ENCODE assay signal across 8 cellular contexts in genomic region chr15:64443747-64444621, GRCh38. TPM values are rescaled to one million over a fixed set of nuclear protein-coding genes. Genes with fewer than 3 reads are reported as not detected.
DNase-seq lines count a peak whose midpoint lies in the region; ATAC-seq, FAIRE-seq and TF ChIP-seq lines count a peak whose summit lies in the region.

No MANE protein-coding gene starts in this region.

- H3K27ac Mint-ChIP-seq in naive thymus-derived CD4-positive, alpha-beta T cell, result peak overlapping the region; percentile 24 to 90 (median 82)

- no peaks in the 10 kb centered on the region for H3K9me3 ChIP-seq in GM12878 (replicated peaks; ENCODE audit: control insufficient read depth, insufficient read depth, low read length)
- no peaks in the 10 kb centered on the region for H3K9me3 ChIP-seq in naive thymus-derived CD4-positive, alpha-beta T cell (ENCODE audit: control insufficient read depth in 2 of 3, low read length in 3 of 3)

- FAIRE-seq in GM18507 (lab: Jason Lieb, UNC) (peak; percentile 82), GM12878 (lab: Jason Lieb, UNC) (peak; percentile 88)

- H3K27ac ChIP-seq in GM12878 (ENCODE audit: control insufficient read depth, insufficient read depth), result peak overlapping the region; percentile 81
- H3K27ac ChIP-seq in naive thymus-derived CD4-positive, alpha-beta T cell (ENCODE audit: low read depth, low read length), result peak overlapping the region; percentile 37

- SMC1A ChIA-PET in GM12878 (lab: Charles Lee; ENCODE audit: uncharacterized antibody, unreplicated experiment), result interaction anchor here (0.8 to 3.1 kb wide), 16 partner anchors 12 to 254 kb away, joined by 3 to 24 read pairs (median 4); partner anchors contain the start of gene ZNF609

- H3K36me3 ChIP-seq in GM12878 (ENCODE audit: control insufficient read depth in 2 of 2, insufficient read depth in 2 of 2, low read length in 1 of 2), result peaks cover 0 to 5% of the 10 kb centered on the region in 2 experiments; a peak in 2 of 4 replicates
- no peaks in the 10 kb centered on the region for H3K36me3 ChIP-seq in naive thymus-derived CD4-positive, alpha-beta T cell (ENCODE audit: control insufficient read depth in 2 of 3, insufficient read depth in 3 of 3, low read length in 3 of 3)

- no peaks in the 10 kb centered on the region for H4K20me1 ChIP-seq in GM12878 (ENCODE audit: control insufficient read depth, insufficient read depth)

- no TSS peak for BruUV-seq in GM12878 (replicated peaks; lab: Mats Ljungman, UMichigan)

- H3K4me2 ChIP-seq in GM12878 (ENCODE audit: control insufficient read depth, insufficient read depth), result peak overlapping the region; percentile 61

- no peaks in the 10 kb centered on the region for H3K27me3 Mint-ChIP-seq in naive thymus-derived CD4-positive, alpha-beta T cell

- in situ Hi-C loops in GM12878 (cut with MboI), result no loop called here

- H2AFZ ChIP-seq in GM12878 (ENCODE audit: control insufficient read depth, low read depth, low read length), result no peak overlapping the region

- POLR2A ChIA-PET in GM12878 (lab: Charles Lee), result interaction anchor here (0.6 to 2.3 kb wide), 7 partner anchors 13 to 372 kb away, joined by 3 to 9 read pairs (median 4); no protein-coding TSS in a partner anchor
- POLR2A ChIA-PET in naive thymus-derived CD4-positive, alpha-beta T cell (lab: Charles Lee), result interaction anchor here (0.8 to 1.2 kb wide), 4 partner anchors 12 to 63 kb away, joined by 3 to 5 read pairs (median 4); no protein-coding TSS in a partner anchor

- H3K9ac ChIP-seq in GM12878 (ENCODE audit: control insufficient read depth, insufficient read depth, low read length), result peak overlapping the region; percentile 13

- TF ChIP-seq CTCF in GM12878 (IDR thresholded peaks at IDR 0.05 in 2 of 3, conservative IDR thresholded peaks at IDR 0.05 in 1 of 3; ENCODE audit: control insufficient read depth in 2 of 3, extremely low read depth in 1 of 3, insufficient read depth in 1 of 3, low read depth in 3 of 3, low read length in 3 of 3), result no peak

- no peaks in the 10 kb centered on the region for H3K27me3 ChIP-seq in GM12878 (replicated peaks in 1 of 2; ENCODE audit: control insufficient read depth in 2 of 2, insufficient read depth in 2 of 2, low read length in 1 of 2)
- no peaks in the 10 kb centered on the region for H3K27me3 ChIP-seq in naive thymus-derived CD4-positive, alpha-beta T cell (ENCODE audit: control insufficient read depth in 2 of 2, insufficient read depth in 2 of 2, low read length in 2 of 2)

- peak overlapping the region; percentile 34; the same call in 1 of the 2 replicates for H3K4me3 ChIP-seq in GM12878
- no peak overlapping the region for H3K4me3 ChIP-seq in naive thymus-derived CD4-positive, alpha-beta T cell (ENCODE audit: low read length)

- peaks cover 38% of the 10 kb centered on the region for H3K4me1 ChIP-seq in GM12878 (ENCODE audit: control insufficient read depth, insufficient read depth, low read length)
- H3K4me1 ChIP-seq in naive thymus-derived CD4-positive, alpha-beta T cell (ENCODE audit: control insufficient read depth in 2 of 2, insufficient read depth in 2 of 2, low read length in 2 of 2), result peaks cover 17 to 36% of the 10 kb centered on the region in 2 donors

- WGBS in GM12878 (ENCODE audit: insufficient coverage, insufficient replicate concordance, low lambda C conversion rate, missing lambda C conversion rate), result 37% methylated on average over 3 of the region's 3 CpGs

- no peak for TF ChIP-seq POLR2A in GM12878 (IDR thresholded peaks at IDR 0.05; ENCODE audit: low read depth, low read length)

- 0 out of 2 replicates have a peak, but pooled peaks have one; percentile 20 for TF ChIP-seq RAD21 in GM12878 (IDR thresholded peaks at IDR 0.05; ENCODE audit: insufficient read depth, low read depth, low read length)

- ATAC-seq in HG03521 (IDR thresholded peaks at IDR 0.05; ENCODE audit: unreplicated experiment) (peak; percentile 60), GM12878 (peak; percentile 78)
- ATAC-seq in naive thymus-derived CD4-positive, alpha-beta T cell, result no peak

- TF ChIP-seq EP300 in GM12878 (IDR thresholded peaks at IDR 0.05; ENCODE audit: borderline replicate concordance in 1 of 2, control insufficient read depth in 1 of 2, low read depth in 2 of 2, low read length in 2 of 2), result peak in 1 of 2 experiments; percentile 56; a peak in 1 of 4 replicates

- DNase-seq in 8988T, result peak; percentile 13
- peak; percentile 54 for DNase-seq in GM18507 (ENCODE audit: extremely low spot score, insufficient read length, low read depth)
- no peak for DNase-seq in GM12878 (ENCODE audit: low read depth, low spot score)
- DNase-seq in naive thymus-derived CD4-positive, alpha-beta T cell, result peak in 1 of 9 donors; percentile 32
- DNase-seq in OCI-M1 (lab: John Stamatoyannopoulos, UW), result no peak
- no peak for DNase-seq in GOT3 (lab: John Stamatoyannopoulos, UW)
- DNase-seq in NCI-H2107 treated with DMSO at 0.1 percent for 48 hours (lab: John Stamatoyannopoulos, UW; ENCODE audit: unreplicated experiment), result no peak

- RAD21 ChIA-PET in GM12878 (lab: Charles Lee; ENCODE audit: unreplicated experiment), result interaction anchor here (0.7 to 3.0 kb wide), 12 partner anchors 13 to 274 kb away, joined by 3 to 16 read pairs (median 4); partner anchors contain the start of gene ZNF609

- H3K4me3 Mint-ChIP-seq in naive thymus-derived CD4-positive, alpha-beta T cell, result peak overlapping the region in 9 of 10 donors; percentile 1 to 77 (median 59)

- CTCF ChIA-PET in GM12878 (lab: Yijun Ruan, JAX), result interaction anchor here (0.7 to 1.7 kb wide), 8 partner anchors 11 to 237 kb away, joined by 3 to 5 read pairs (median 4); partner anchors contain the start of gene ZNF609
- CTCF ChIA-PET in naive thymus-derived CD4-positive, alpha-beta T cell (lab: Charles Lee), result interaction anchor here (0.6 to 0.8 kb wide), 2 partner anchors 9 to 238 kb away, joined by 3 to 4 read pairs; no protein-coding TSS in a partner anchor

- peaks cover 28 to 79% (median 66%) of the 10 kb centered on the region in 7 donors for H3K4me1 Mint-ChIP-seq in naive thymus-derived CD4-positive, alpha-beta T cell

- intact Hi-C loops in GM12878 (cut with micrococcal nuclease; ENCODE audit: unreplicated experiment), result no loop called here
- intact Hi-C loops in naive thymus-derived CD4-positive, alpha-beta T cell (cut with micrococcal nuclease), result loop anchor here (1.0 to 2.0 kb wide), 3 partner anchors 12 to 15 kb away; no protein-coding TSS in a partner anchor

- no peaks in the 10 kb centered on the region for H3K9me3 Mint-ChIP-seq in naive thymus-derived CD4-positive, alpha-beta T cell

- H3K79me2 ChIP-seq in GM12878 (ENCODE audit: control insufficient read depth, insufficient read depth, low read length), result peaks cover 3% of the 10 kb centered on the region; the same call in 1 of the 2 replicates

- H3K36me3 Mint-ChIP-seq in naive thymus-derived CD4-positive, alpha-beta T cell, result peaks cover 6 to 33% (median 18%) of the 10 kb centered on the region in 5 donors

TF ChIP-seq in GM12878, 131 proteins besides CTCF, POLR2A, EP300 and RAD21 (continues in another document):
- TF ChIP-seq PML (IDR thresholded peaks at IDR 0.05; ENCODE audit: low read length) (0 out of 2 replicates have a peak, but pooled peaks have one; percentile 32), NR2C1 (IDR thresholded peaks at IDR 0.05) (no peak), HCFC1 (IDR thresholded peaks at IDR 0.05; ENCODE audit: low read length) (no peak), LARP7 (IDR thresholded peaks at IDR 0.05) (no peak), MXI1 (IDR thresholded peaks at IDR 0.05; ENCODE audit: low read depth, low read length) (no peak), RELA (IDR thresholded peaks at IDR 0.05; ENCODE audit: borderline replicate concordance, partially characterized antibody) (no peak)

RNA-seq across cellular contexts. Expression of gene ZNF609, which starts 16.4 kb away (rescaled TPM):
- 96.4 and 97.4 TPM in 2 replicates for total RNA-seq in GM12878 (2013; cell fraction: nucleolus; rRNA removed)
- total RNA-seq in GM12878 (2014; rRNA removed), result 13.4 and 14.1 TPM in 2 replicates
- total RNA-seq in GM12878 (2014; rRNA removed; fragmentation: Illumina TruSeq; extraction: Trizol), result 15.5 and 16.2 TPM in 2 replicates
- 34.1 and 35.3 TPM in 2 replicates for total RNA-seq in GM12878 (2021)
- 9.4 TPM for polyA plus RNA-seq in GM12878 (2011; ENCODE audit: low read depth)
- 19.0 and 30.8 TPM in 2 replicates for polyA plus RNA-seq in GM12878 (2011; rRNA removed)
- polyA plus RNA-seq in GM12878 (2011; cell fraction: cytosol; rRNA removed), result 13.4 and 18.3 TPM in 2 replicates
- polyA plus RNA-seq in GM12878 (2011; cell fraction: nucleus; rRNA removed), result 23.9 and 29.3 TPM in 2 replicates
- 13.6 and 15.9 TPM in 2 replicates for polyA plus RNA-seq in GM12878 (2012)
- 20.5 and 22.6 TPM in 2 replicates for polyA plus RNA-seq in GM12878 (2014; fragmentation: Illumina TruSeq; extraction: Trizol)
- polyA plus RNA-seq in GM12878 (2014; fragmentation: Nextera tagmentation; extraction: Ambion mirVana), result 1 to 10 TPM; 5.1 to 7.4 TPM
- 13.1 and 15.4 TPM in 2 replicates for polyA plus RNA-seq in GM12878 (2014; rRNA removed)
- 1 to 10 TPM; 7.0 to 7.7 TPM for polyA plus RNA-seq in GM12878 (2016; fragmentation: Nextera tagmentation; extraction: Ambion mirVana)
- 32.6 and 115 TPM in 2 replicates for polyA minus RNA-seq in GM12878 (2011; rRNA and poly(A)+ RNA removed)
- polyA minus RNA-seq in GM12878 (2011; cell fraction: cytosol; rRNA and poly(A)+ RNA removed), result 12.2 and 13.2 TPM in 2 replicates
- 18.5 and 29.1 TPM in 2 replicates for polyA minus RNA-seq in GM12878 (2011; cell fraction: nucleus; rRNA and poly(A)+ RNA removed)
- 10 to 100 TPM; 55.0 to 89.1 (median 78.3) TPM for total RNA-seq in naive thymus-derived CD4-positive, alpha-beta T cell
- polyA plus RNA-seq in naive thymus-derived CD4-positive, alpha-beta T cell, result 10 to 100 TPM; 10.1 to 11.7 TPM

RNA-seq across cellular contexts. Expression of gene TRIP4, which starts 56.3 kb away (rescaled TPM):
- total RNA-seq in GM12878 (2013; cell fraction: nucleolus; rRNA removed), result 18.7 and 22.6 TPM in 2 replicates
- 5.9 and 6.4 TPM in 2 replicates for total RNA-seq in GM12878 (2014; rRNA removed)
- 11.8 and 12.4 TPM in 2 replicates for total RNA-seq in GM12878 (2014; rRNA removed; fragmentation: Illumina TruSeq; extraction: Trizol)
- 17.0 and 19.1 TPM in 2 replicates for total RNA-seq in GM12878 (2021)
- polyA plus RNA-seq in GM12878 (2011; ENCODE audit: low read depth), result 14.1 TPM
- 20.0 and 28.2 TPM in 2 replicates for polyA plus RNA-seq in GM12878 (2011; rRNA removed)
- 10.3 and 10.9 TPM in 2 replicates for polyA plus RNA-seq in GM12878 (2011; cell fraction: cytosol; rRNA removed)
- polyA plus RNA-seq in GM12878 (2011; cell fraction: nucleus; rRNA removed), result 11.2 and 12.7 TPM in 2 replicates
- 15.0 and 18.2 TPM in 2 replicates for polyA plus RNA-seq in GM12878 (2012)
- 22.7 and 26.0 TPM in 2 replicates for polyA plus RNA-seq in GM12878 (2014; fragmentation: Illumina TruSeq; extraction: Trizol)
- polyA plus RNA-seq in GM12878 (2014; fragmentation: Nextera tagmentation; extraction: Ambion mirVana), result 10 to 100 TPM; 20.0 to 23.8 TPM
- polyA plus RNA-seq in GM12878 (2014; rRNA removed), result 12.0 and 15.2 TPM in 2 replicates
- 10 to 100 TPM; 24.1 to 24.5 TPM for polyA plus RNA-seq in GM12878 (2016; fragmentation: Nextera tagmentation; extraction: Ambion mirVana)
- polyA minus RNA-seq in GM12878 (2011; rRNA and poly(A)+ RNA removed), result 14.0 and 15.4 TPM in 2 replicates
- 5.5 and 7.8 TPM in 2 replicates for polyA minus RNA-seq in GM12878 (2011; cell fraction: cytosol; rRNA and poly(A)+ RNA removed)
- polyA minus RNA-seq in GM12878 (2011; cell fraction: nucleus; rRNA and poly(A)+ RNA removed), result 8.8 and 27.6 TPM in 2 replicates
- 10 to 100 TPM; 16.5 to 29.3 (median 25.4) TPM for total RNA-seq in naive thymus-derived CD4-positive, alpha-beta T cell
- 10 to 100 TPM; 31.4 to 31.5 TPM for polyA plus RNA-seq in naive thymus-derived CD4-positive, alpha-beta T cell

Comparison
In these comparisons a context has a peak if more than half of its experiments do, and no peak if none do; other contexts are left out.
1. DNase-seq: peak in 8988T (single experiment) and GM18507 (single experiment); none in GM12878 (single experiment), OCI-M1 (single experiment), GOT3 (single experiment) and NCI-H2107 treated with DMSO at 0.1 percent for 48 hours (single experiment).